In the genomic region with DNA sequence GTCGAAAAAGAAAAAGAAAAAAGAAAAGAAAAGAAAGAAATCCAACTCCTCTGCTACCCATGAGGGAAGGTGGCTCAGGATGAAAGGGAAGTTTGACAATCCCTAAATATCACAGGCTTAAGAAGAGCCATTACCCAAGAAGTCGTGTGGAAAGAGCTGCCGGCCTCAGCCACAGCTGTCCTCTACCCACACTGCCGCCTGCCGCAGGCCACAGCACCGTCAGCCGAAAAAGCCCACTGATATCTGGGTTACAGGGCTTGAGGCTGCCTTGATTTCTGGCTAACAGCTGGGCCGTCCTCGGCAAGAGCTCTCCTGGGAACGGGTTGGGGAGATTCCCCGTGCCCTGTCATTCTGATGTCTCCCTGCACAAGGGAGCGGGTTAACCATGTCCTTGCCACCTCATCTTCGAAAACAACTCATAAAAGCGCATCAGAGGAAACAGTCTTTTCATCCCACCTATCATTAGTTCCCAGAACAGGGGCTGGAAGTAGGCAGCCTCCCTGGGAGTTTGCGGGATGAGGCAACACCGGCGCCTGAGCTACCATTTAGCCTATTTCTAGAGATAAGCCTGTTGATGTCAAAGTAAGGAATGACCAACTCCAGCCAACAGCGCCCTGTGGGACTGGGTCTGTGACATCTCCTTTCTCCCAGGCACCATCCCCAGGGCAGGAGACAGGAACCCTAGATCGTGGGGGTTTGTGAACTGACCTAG, we compare ENCODE assay signal across 27 cellular contexts. TPM values are rescaled to one million over a fixed set of nuclear protein-coding genes. Genes with fewer than 3 reads are reported as not detected.
DNase-seq lines count a peak whose midpoint lies in the region; ATAC-seq, FAIRE-seq and TF ChIP-seq lines count a peak whose summit lies in the region.
"Had no signal": no experiment of that assay in that cellular context is flagged by ENCODE, and none has a peak within 500 bp of the region (broad histone marks: within the 10 kb centered on the region; RNA-seq: fewer than 3 reads in every experiment).

No MANE protein-coding gene starts in this region.

- no peak for DNase-seq in GM23338 (ENCODE audit: low spot score)
- DNase-seq in T-helper 17 cell: no peak
- DNase-seq in kidney: peak; percentile 77
- DNase-seq in stomach: no peak
- no peak for DNase-seq in NCI-H226
- DNase-seq in NCI-H146 (lab: John Stamatoyannopoulos, UW): no peak
- DNase-seq: activated CD4-positive, alpha-beta T cell treated with anti-CD3 and anti-CD28 coated beads for 1 hour; activated CD8-positive, alpha-beta memory T cell treated with anti-CD3 and anti-CD28 coated beads for 24 hours; activated naive CD4-positive, alpha-beta T cell treated with Interleukin-2 at 50 U/mL for 16 hours; activated T-cell treated with anti-CD3 and anti-CD28 coated beads, Interleukin-2, amount 50 U/mL, for 4 hours; CD4-positive, CD25-positive, alpha-beta regulatory T cell; DMS153; dorsolateral prefrontal cortex; foreskin fibroblast; KG1; NCI-H1092; NCI-H2081; NCI-H510A; psoas muscle; stimulated activated naive CD4-positive, alpha-beta T cell treated with Interleukin-2 at 50 U/mL for 16 hours; thyroid gland had no signal

- no peaks in the 10 kb centered on the region for H3F3A ChIP-seq in GM23338 (replicated peaks; ENCODE audit: low read depth)

- H3K4me1 Mint-ChIP-seq in GM23338 (no peaks in the 10 kb centered on the region), T-helper 17 cell (peaks cover 5% of the 10 kb centered on the region)

- H3K9me3 Mint-ChIP-seq in GM23338: no peaks in the 10 kb centered on the region; the same call in 2 of the 3 replicates
- H3K9me3 Mint-ChIP-seq: activated T-cell treated with anti-CD3 and anti-CD28 coated beads, Interleukin-2, amount 50 U/mL, for 4 hours; CD4-positive, CD25-positive, alpha-beta regulatory T cell had no signal

- no peaks in the 10 kb centered on the region for H3K9me2 ChIP-seq in GM23338 (ENCODE audit: insufficient read depth)

- ATAC-seq in GM23338: peak; percentile 36; the same call in 2 of the 3 replicates
- ATAC-seq in T-helper 17 cell: no peak
- no peak for ATAC-seq in GM21447 (IDR thresholded peaks at IDR 0.05; ENCODE audit: unreplicated experiment)
- ATAC-seq: activated T-cell treated with anti-CD3 and anti-CD28 coated beads, Interleukin-2, amount 50 U/mL, for 4 hours had no signal

- WGBS in stomach, 5 donors: 56 to 84% (median 71%) methylated on average over 19 of the region's 19 CpGs

- no peak for TF ChIP-seq EP300 in stomach (IDR thresholded peaks at IDR 0.05)

- H3K36me3 Mint-ChIP-seq in GM23338 (ENCODE audit: low read depth): no peaks in the 10 kb centered on the region
- peaks cover 2% of the 10 kb centered on the region for H3K36me3 Mint-ChIP-seq in T-helper 17 cell (ENCODE audit: low read depth)
- H3K36me3 Mint-ChIP-seq: CD4-positive, CD25-positive, alpha-beta regulatory T cell had no signal

- no peak overlapping the region for H3K27ac Mint-ChIP-seq in GM23338
- H3K27ac Mint-ChIP-seq in T-helper 17 cell: peak overlapping the region; percentile 43
- H3K27ac Mint-ChIP-seq: CD4-positive, CD25-positive, alpha-beta regulatory T cell had no signal

- H3K27me3 Mint-ChIP-seq in GM23338 (ENCODE audit: insufficient read depth, low read depth, poor library complexity) (peaks cover 10% of the 10 kb centered on the region), T-helper 17 cell (peaks cover 11% of the 10 kb centered on the region)

- no peak for TF ChIP-seq CTCF in GM23338 (conservative IDR thresholded peaks at IDR 0.05; ENCODE audit: low read depth in 2 of 2)
- no peak for TF ChIP-seq CTCF in kidney (IDR thresholded peaks at IDR 0.05; ENCODE audit: borderline replicate concordance, extremely low read depth, insufficient read depth)
- TF ChIP-seq CTCF in stomach (IDR thresholded peaks at IDR 0.05): no peak

- H3K4me3 Mint-ChIP-seq in GM23338: no peak overlapping the region
- H3K4me3 Mint-ChIP-seq in T-helper 17 cell: no peak overlapping the region
- H3K4me3 Mint-ChIP-seq: activated T-cell treated with anti-CD3 and anti-CD28 coated beads, Interleukin-2, amount 50 U/mL, for 4 hours; CD4-positive, CD25-positive, alpha-beta regulatory T cell had no signal

- H4K20me1 ChIP-seq in BLaER1 treated with 17β-estradiol and CSF1 and Interleukin-3, amounts not matched to agents 10 nM and 100 nM: peaks cover 0 to 41% (median 0%) of the 10 kb centered on the region in 11 experiments; a peak in 2 of 22 replicates
- H4K20me1 ChIP-seq in GM23338 (replicated peaks; ENCODE audit: insufficient read depth): no peaks in the 10 kb centered on the region

- H3K4me1 ChIP-seq in BLaER1 treated with 17β-estradiol and CSF1 and Interleukin-3, amounts not matched to agents 10 nM and 100 nM: peaks cover 26 to 52% (median 34%) of the 10 kb centered on the region in 10 experiments
- H3K4me1 ChIP-seq in GM23338 (ENCODE audit: insufficient read depth): no peaks in the 10 kb centered on the region; the same call in 1 of the 2 replicates
- H3K4me1 ChIP-seq in kidney (ENCODE audit: control insufficient read depth in 1 of 2, insufficient read depth in 1 of 2, low read depth in 1 of 2, low read length in 2 of 2): peaks cover 5% of the 10 kb centered on the region in 2 donors
- peaks cover 0 to 19% (median 16%) of the 10 kb centered on the region in 4 donors for H3K4me1 ChIP-seq in stomach
- H3K4me1 ChIP-seq: psoas muscle had no signal

- H3K27ac ChIP-seq in BLaER1 treated with 17β-estradiol and CSF1 and Interleukin-3, amounts not matched to agents 10 nM and 100 nM: peak overlapping the region in 8 of 11 experiments; percentile 7 to 77 (median 40); a peak in 9 of 22 replicates
- H3K27ac ChIP-seq in GM23338 (ENCODE audit: low read depth) (no peak overlapping the region), kidney (ENCODE audit: low read depth in 2 of 2, low read length in 2 of 2) (no peak overlapping the region), stomach (no peak overlapping the region)
- H3K27ac ChIP-seq: dorsolateral prefrontal cortex, psoas muscle, RWPE1, thyroid gland had no signal

- H3K4me3 ChIP-seq in BLaER1 treated with 17β-estradiol and CSF1 and Interleukin-3, amounts not matched to agents 10 nM and 100 nM: no peak overlapping the region
- H3K4me3 ChIP-seq in GM23338 (no peak overlapping the region), kidney (ENCODE audit: low read length in 2 of 2) (no peak overlapping the region), stomach (no peak overlapping the region)
- H3K4me3 ChIP-seq: dorsolateral prefrontal cortex, lung, psoas muscle, thyroid gland had no signal

- intact Hi-C loops in kidney (cut with DNase I): loop anchor here (10.0 kb wide), 1 partner anchor 97 kb away; the partner anchor contains the start of gene KAT5
- intact Hi-C loops in stomach (cut with DNase I; ENCODE audit: low total_unique reads): loop anchor here (5.0 kb wide), 1 partner anchor 35 kb away; no protein-coding TSS in a partner anchor

- no peak for FAIRE-seq in kidney (lab: Jason Lieb, UNC)
- FAIRE-seq: G401.6 had no signal

- H3K9me3 ChIP-seq in BLaER1 treated with 17β-estradiol and CSF1 and Interleukin-3, amounts not matched to agents 10 nM and 100 nM (replicated peaks in 1 of 11): no peaks in the 10 kb centered on the region
- H3K9me3 ChIP-seq in T-helper 17 cell (ENCODE audit: control insufficient read depth, low read length, poor library complexity, severe bottlenecking): no peaks in the 10 kb centered on the region
- no peaks in the 10 kb centered on the region for H3K9me3 ChIP-seq in kidney (ENCODE audit: control insufficient read depth in 1 of 2, low read length in 2 of 2)
- no peaks in the 10 kb centered on the region for H3K9me3 ChIP-seq in stomach
- H3K9me3 ChIP-seq: psoas muscle, thyroid gland had no signal

- no peaks in the 10 kb centered on the region for H3K79me2 ChIP-seq in GM23338 (replicated peaks; ENCODE audit: insufficient read depth)

- no peak overlapping the region for H2AFZ ChIP-seq in GM23338

- 0 out of 22 replicates have a peak, but pooled peaks cover 0 to 3% (median 0%) of the 10 kb centered on the region in 11 experiments for H3K36me3 ChIP-seq in BLaER1 treated with 17β-estradiol and CSF1 and Interleukin-3, amounts not matched to agents 10 nM and 100 nM
- H3K36me3 ChIP-seq in GM23338 (ENCODE audit: insufficient read depth): no peaks in the 10 kb centered on the region
- H3K36me3 ChIP-seq in kidney (ENCODE audit: control insufficient read depth in 1 of 2, insufficient read depth in 2 of 2, low read length in 2 of 2): peaks cover 0 to 3% of the 10 kb centered on the region in 2 donors
- H3K36me3 ChIP-seq in stomach: peaks cover 0 to 10% (median 2%) of the 10 kb centered on the region in 4 donors
- H3K36me3 ChIP-seq: thyroid gland had no signal

- no peak for TF ChIP-seq POLR2A in stomach (IDR thresholded peaks at IDR 0.05)

- peak overlapping the region; percentile 43 to 79 (median 67) for H3K4me2 ChIP-seq in BLaER1 treated with 17β-estradiol and CSF1 and Interleukin-3, amounts not matched to agents 10 nM and 100 nM
- H3K4me2 ChIP-seq in GM23338: no peak overlapping the region

- peak overlapping the region in 5 of 11 experiments; percentile 16 to 70 (median 55); a peak in 10 of 22 replicates for H3K9ac ChIP-seq in BLaER1 treated with 17β-estradiol and CSF1 and Interleukin-3, amounts not matched to agents 10 nM and 100 nM
- H3K9ac ChIP-seq in kidney (ENCODE audit: low read length in 2 of 2): no peak overlapping the region

- peaks cover 0 to 8% (median 0%) of the 10 kb centered on the region in 11 experiments; a peak in 3 of 22 replicates for H3K27me3 ChIP-seq in BLaER1 treated with 17β-estradiol and CSF1 and Interleukin-3, amounts not matched to agents 10 nM and 100 nM
- H3K27me3 ChIP-seq in GM23338 (ENCODE audit: insufficient read depth): peaks cover 3% of the 10 kb centered on the region; the same call in 1 of the 2 replicates
- peaks cover 0 to 19% (median 14%) of the 10 kb centered on the region in 3 donors for H3K27me3 ChIP-seq in stomach
- H3K27me3 ChIP-seq: dorsolateral prefrontal cortex, thyroid gland had no signal

RNA-seq across cellular contexts. Expression of gene SNX32, which starts 21.8 kb away (rescaled TPM):
- total RNA-seq in GM23338 (2014; rRNA removed; shearing (Covaris generic)): 0.49 TPM in 1 of 2 replicates, not detected in the other
- polyA plus RNA-seq in GM23338 (2016; fragmentation: Nextera tagmentation; extraction: Ambion mirVana) (1.2 and 2.4 TPM in 2 replicates), kidney (ENCODE audit: insufficient read depth, low read depth, low replicate concordance) (0.43 TPM), stomach (under 1 TPM; 0.25 to 0.90 (median 0.61) TPM)
- total RNA-seq in T-helper 17 cell (under 1 TPM; 0.27 to 0.34 TPM), kidney (1.0 TPM), stomach (1 to 10 TPM in 2 of 5 donors, under 1 TPM in 1, not detected in 2; 0.29 to 1.4 (median 1.3) TPM)
- total RNA-seq: psoas muscle had no signal

RNA-seq across cellular contexts. Expression of gene OVOL1, which starts 25.1 kb away (rescaled TPM):
- 3.3 and 5.1 TPM in 2 replicates for total RNA-seq in GM23338 (2014; rRNA removed; shearing (Covaris generic))
- polyA plus RNA-seq in GM23338 (2016; fragmentation: Nextera tagmentation; extraction: Ambion mirVana): 1.4 and 1.5 TPM in 2 replicates
- under 1 TPM in 1 of 2 donors, not detected in 1; 0.39 TPM for total RNA-seq in T-helper 17 cell
- 6.6 TPM for total RNA-seq in kidney
- 6.7 TPM for polyA plus RNA-seq in kidney (ENCODE audit: insufficient read depth, low read depth, low replicate concordance)
- 100 to 1,000 TPM in 1 of 5 donors, 10 to 100 TPM in 1, 1 to 10 TPM in 2, not detected in 1; 1.2 to 120 (median 9.9) TPM for total RNA-seq in stomach
- polyA plus RNA-seq in stomach: 1 to 10 TPM in 2 of 3 donors, under 1 TPM in 1; 0.92 to 7.8 (median 1.3) TPM
- total RNA-seq: CD4-positive, CD25-positive, alpha-beta regulatory T cell; psoas muscle; skeletal muscle tissue had no signal
- polyA plus RNA-seq: CD4-positive, CD25-positive, alpha-beta regulatory T cell had no signal

RNA-seq across cellular contexts. Expression of gene AP5B1, which starts 31.1 kb away (rescaled TPM):
- 12.5 and 16.1 TPM in 2 replicates for total RNA-seq in GM23338 (2014; rRNA removed; shearing (Covaris generic))
- 3.1 TPM in 2 replicates for polyA plus RNA-seq in GM23338 (2016; fragmentation: Nextera tagmentation; extraction: Ambion mirVana)
- 10 to 100 TPM; 12.5 to 17.4 TPM for total RNA-seq in T-helper 17 cell
- total RNA-seq in kidney: 18.3 TPM
- polyA plus RNA-seq in kidney (ENCODE audit: insufficient read depth, low read depth, low replicate concordance): 6.3 TPM
- 10 to 100 TPM in 4 of 5 donors, 1 to 10 TPM in 1; 7.3 to 44.9 (median 19.6) TPM for total RNA-seq in stomach
- polyA plus RNA-seq in stomach: 1 to 10 TPM; 3.6 to 5.1 (median 3.7) TPM

RNA-seq across cellular contexts. Expression of gene CFL1, which starts 46.1 kb away (rescaled TPM):
- total RNA-seq in GM23338 (2014; rRNA removed; shearing (Covaris generic)): 981 and 1,393 TPM in 2 replicates
- polyA plus RNA-seq in GM23338 (2016; fragmentation: Nextera tagmentation; extraction: Ambion mirVana) (1,996 and 2,124 TPM in 2 replicates), kidney (ENCODE audit: insufficient read depth, low read depth, low replicate concordance) (846 TPM), stomach (100 to 1,000 TPM; 534 to 874 (median 658) TPM)
- total RNA-seq in T-helper 17 cell (100 to 1,000 TPM; 642 to 738 TPM), kidney (705 TPM), stomach (1,000 to 10,000 TPM in 1 of 5 donors, 100 to 1,000 TPM in 4; 389 to 1,430 (median 677) TPM)

RNA-seq across cellular contexts. Expression of gene MUS81, which starts 48.3 kb away (rescaled TPM):
- total RNA-seq in GM23338 (2014; rRNA removed; shearing (Covaris generic)): 35.5 and 48.6 TPM in 2 replicates
- 38.5 and 39.1 TPM in 2 replicates for polyA plus RNA-seq in GM23338 (2016; fragmentation: Nextera tagmentation; extraction: Ambion mirVana)
- total RNA-seq in T-helper 17 cell: 10 to 100 TPM; 44.9 to 55.0 TPM
- 54.9 TPM for total RNA-seq in kidney
- polyA plus RNA-seq in kidney (ENCODE audit: insufficient read depth, low read depth, low replicate concordance): 31.2 TPM
- total RNA-seq in stomach: 100 to 1,000 TPM in 2 of 5 donors, 10 to 100 TPM in 3; 26.4 to 162 (median 81.1) TPM
- polyA plus RNA-seq in stomach: 10 to 100 TPM; 32.7 to 64.6 (median 32.9) TPM

Comparison
In these comparisons a context has a peak if more than half of its experiments do, and no peak if none do; other contexts are left out.
1. H3K27ac ChIP-seq: peak in BLaER1 treated with 17β-estradiol and CSF1 and Interleukin-3, amounts not matched to agents 10 nM and 100 nM (8 of 11); none in GM23338 (single experiment), kidney (0 of 2) and stomach (0 of 5).